ENCODE assay signal across 8 cellular contexts in the genomic region with DNA sequence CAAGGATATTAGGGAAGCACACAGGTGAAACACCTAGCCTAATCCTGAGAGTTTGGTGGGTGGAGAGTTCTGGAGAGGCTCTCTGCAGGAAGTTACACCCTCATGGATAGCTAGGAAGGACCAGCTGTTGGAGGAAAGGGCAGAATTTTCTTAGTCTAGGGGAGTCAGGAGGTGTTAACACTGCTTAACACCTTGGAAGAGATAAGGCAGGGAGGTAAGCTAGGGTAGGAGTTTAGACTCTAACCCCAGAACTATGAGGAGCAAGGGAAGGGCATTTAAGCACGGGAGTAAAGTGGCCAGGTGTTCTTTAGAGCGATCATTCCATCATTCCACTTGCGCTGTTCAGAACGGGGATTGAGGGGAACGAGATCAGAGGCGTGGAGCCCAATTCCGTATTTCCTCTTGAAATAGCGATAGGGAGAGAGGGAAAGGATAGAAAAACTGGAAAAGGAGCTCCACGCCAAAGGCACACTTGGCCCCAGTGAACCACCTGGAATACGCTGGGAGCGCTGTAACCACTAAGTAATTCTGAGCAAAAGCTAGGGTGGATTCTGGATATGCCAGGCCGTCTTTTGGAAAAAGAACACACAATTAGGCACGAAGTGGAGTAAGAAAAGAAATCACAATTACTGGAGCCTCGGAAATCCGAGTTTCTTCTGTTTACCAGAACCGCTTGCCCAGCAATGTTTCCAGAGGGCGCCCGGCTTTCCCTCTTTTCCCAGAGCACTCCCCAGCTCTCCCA. TPM values are rescaled to one million over a fixed set of nuclear protein-coding genes. Genes with fewer than 3 reads are reported as not detected.
DNase-seq lines count a peak whose midpoint lies in the region; ATAC-seq and TF ChIP-seq lines count a peak whose summit lies in the region.

No MANE protein-coding gene starts in this region.

- H3K4me3 ChIP-seq in AG04449 (ENCODE audit: low read depth, low read length) (peak overlapping the region; percentile 77), cardiac fibroblast (replicated peaks in 1 of 2; ENCODE audit: low read depth in 2 of 2, low read length in 2 of 2) (peak overlapping the region; percentile 47 to 69), muscle layer of duodenum (ENCODE audit: low read depth in 1 of 2, low read length in 2 of 2) (peak overlapping the region; percentile 61 to 62)

- H3K27me3 ChIP-seq in muscle layer of duodenum (ENCODE audit: low read depth, low read length), result no peaks in the 10 kb centered on the region

- ATAC-seq in HG03378 (IDR thresholded peaks at IDR 0.05; ENCODE audit: unreplicated experiment) (no peak), HG03025 (IDR thresholded peaks at IDR 0.05; ENCODE audit: low FRiP score, unreplicated experiment) (no peak)

- peaks cover 15% of the 10 kb centered on the region for H3K27me3 Mint-ChIP-seq in HFFc6 (ENCODE audit: insufficient read depth)

- no peaks in the 10 kb centered on the region for H3K9me3 ChIP-seq in muscle layer of duodenum (ENCODE audit: control insufficient read depth in 1 of 2, low read length in 2 of 2)

- in situ Hi-C loops in ACHN (cut with HindIII; ENCODE audit: low pct_ligation_motif_present, low pct_unique_long_range_greater_than_20kb, low sequenced_read_pairs), result loop anchor here (25.0 kb wide), 1 partner anchor 346 kb away; no protein-coding TSS in a partner anchor

- H3K4me1 ChIP-seq in muscle layer of duodenum (ENCODE audit: control insufficient read depth in 1 of 2, insufficient read depth in 2 of 2, low read length in 2 of 2), result peaks cover 0 to 20% of the 10 kb centered on the region in 2 donors

- peak overlapping the region; percentile 91 for H3K4me3 Mint-ChIP-seq in HFFc6

- no peaks in the 10 kb centered on the region for H3K9me3 Mint-ChIP-seq in HFFc6

- POLR2A ChIA-PET in AG04449 (lab: Yijun Ruan, JAX), result no interaction called here

- no peak overlapping the region for H3K27ac Mint-ChIP-seq in HFFc6

- TF ChIP-seq CTCF in AG04449 (IDR thresholded peaks at IDR 0.05; ENCODE audit: insufficient read depth, low read length, missing control alignments) (no peak), HFFc6 (IDR thresholded peaks at IDR 0.05) (no peak), cardiac fibroblast (IDR thresholded peaks at IDR 0.05; ENCODE audit: low read depth, low read length) (no peak)

- CTCF ChIA-PET in AG04449 (lab: Yijun Ruan, JAX), result interaction anchor here (1.4 kb wide), 1 partner anchor 350 kb away, joined by 3 read pairs; no protein-coding TSS in a partner anchor

- DNase-seq in AG04449 (ENCODE audit: low read depth, low spot score), result no peak
- DNase-seq in HFFc6, result no peak
- DNase-seq in cardiac fibroblast (ENCODE audit: low read depth in 2 of 2), result no peak
- DNase-seq in ACHN, result no peak
- DNase-seq in NCI-H1694 treated with DMSO at 0.1 percent for 48 hours (lab: John Stamatoyannopoulos, UW), result no peak

- no peak overlapping the region for H3K27ac ChIP-seq in muscle layer of duodenum (ENCODE audit: low read length)

- H3K36me3 ChIP-seq in muscle layer of duodenum (ENCODE audit: control insufficient read depth in 1 of 2, insufficient read depth in 2 of 2, low read length in 2 of 2), result no peaks in the 10 kb centered on the region

- peaks cover 32% of the 10 kb centered on the region for H3K4me1 Mint-ChIP-seq in HFFc6 (ENCODE audit: low read depth)

- H3K36me3 Mint-ChIP-seq in HFFc6 (ENCODE audit: low read depth), result no peaks in the 10 kb centered on the region

RNA-seq across cellular contexts. Expression of a gene that starts 1.5 kb away (rescaled TPM):
- 10 to 100 TPM in 5 of 6 experiments, 1 to 10 TPM in 1; 9.7 to 13.8 (median 11.9) TPM for total RNA-seq in HFFc6 (2021; fragmentation: NEBNext Ultra II Directional; extraction: Animal tissue kit (Norgen Biotek cat#: 25700))
